9 cellular contexts compared by ENCODE assay signal in genomic region chr15:72636519-72637282, GRCh38. TPM values are rescaled to one million over a fixed set of nuclear protein-coding genes. Genes with fewer than 3 reads are reported as not detected.
DNase-seq lines count a peak whose midpoint lies in the region; ATAC-seq and TF ChIP-seq lines count a peak whose summit lies in the region.
"Not testable (repeated sequence)": the region's sequence is repeated elsewhere in the genome, so short reads cannot be mapped to it uniquely, and the experiment has no call there.
"Had no signal": no experiment of that assay in that cellular context is flagged by ENCODE, and none has a peak within 500 bp of the region (broad histone marks: within the 10 kb centered on the region; RNA-seq: fewer than 3 reads in every experiment).

No MANE protein-coding gene starts in this region.

- peak; percentile 71 for DNase-seq in LoVo (ENCODE audit: low spot score)
- DNase-seq in activated CD4-positive, alpha-beta T cell treated with anti-CD3 and anti-CD28 coated beads, Interleukin-2, amount 50 U/mL, for 1 hour, result peak; percentile 39
- DNase-seq in MCF 10A (ENCODE audit: unreplicated experiment), result peak; percentile 75
- peak; percentile 77 to 80 for DNase-seq in heart right ventricle
- peak; percentile 52 for DNase-seq in neural crest cell (ENCODE audit: low read depth, low spot score)
- peak; percentile 7 for DNase-seq in stimulated activated CD8-positive, alpha-beta memory T cell treated with anti-CD3 and anti-CD28 coated beads, Interleukin-12 subunit alpha, Interleukin-12 subunit beta, amount 100 ng/mL, for 1 hour (ENCODE audit: low read depth)

- POLR2A ChIA-PET in MCF 10A (lab: Yijun Ruan, JAX), result interaction anchor here (0.6 kb wide), 1 partner anchor 49 kb away, joined by 3 read pairs; no protein-coding TSS in a partner anchor

- H3K27me3 ChIP-seq in BLaER1, heart right ventricle: not testable (repeated sequence)

- intact Hi-C loops in MCF 10A (cut with micrococcal nuclease); heart right ventricle (cut with DNase I): not testable (repeated sequence)

- not testable (repeated sequence) for H3K4me2 ChIP-seq in BLaER1

- H3K4me1 ChIP-seq in BLaER1, heart right ventricle: not testable (repeated sequence)

- ATAC-seq in GM21825 (IDR thresholded peaks at IDR 0.05; ENCODE audit: unreplicated experiment), result peak; percentile 69
- peak; percentile 89 to 96 (median 94) for ATAC-seq in heart right ventricle

- TF ChIP-seq CTCF in MCF 10A (IDR thresholded peaks at IDR 0.05; ENCODE audit: unreplicated experiment); heart right ventricle (IDR thresholded peaks at IDR 0.05); neural crest cell (conservative IDR thresholded peaks at IDR 0.05): not testable (repeated sequence)

- not testable (repeated sequence) for H3K9ac ChIP-seq in BLaER1

- not testable (repeated sequence) for H3K9me3 ChIP-seq in BLaER1, heart right ventricle

- peak overlapping the region; percentile 52; the same call in 1 of the 2 replicates for H3K4me3 ChIP-seq in BLaER1
- peak overlapping the region in 9 of 10 donors; percentile 22 to 51 (median 46) for H3K4me3 ChIP-seq in heart right ventricle

- not testable (repeated sequence) for H3K36me3 ChIP-seq in BLaER1, heart right ventricle

- not testable (repeated sequence) for H3K27me3 Mint-ChIP-seq in MCF 10A (ENCODE audit: insufficient read depth, unreplicated experiment); neural crest cell (ENCODE audit: low read depth)

- not testable (repeated sequence) for H4K20me1 ChIP-seq in BLaER1

- H3K27ac ChIP-seq in BLaER1 (peak overlapping the region; percentile 30; the same call in 1 of the 2 replicates), heart right ventricle (peak overlapping the region in 3 of 10 donors; percentile 26 to 64 (median 64))

- not testable (repeated sequence) for H3K27ac Mint-ChIP-seq in MCF 10A (ENCODE audit: low read depth, unreplicated experiment); neural crest cell (ENCODE audit: unreplicated experiment)

- not testable (repeated sequence) for H3K4me1 Mint-ChIP-seq in MCF 10A (ENCODE audit: insufficient read depth, unreplicated experiment); neural crest cell

- not testable (repeated sequence) for H3K36me3 Mint-ChIP-seq in MCF 10A (ENCODE audit: insufficient read depth, unreplicated experiment); neural crest cell (ENCODE audit: low read depth)

- BruUV-seq in MCF 10A (replicated peaks; lab: Mats Ljungman, UMichigan), result TSS peak; percentile 97

- CTCF ChIA-PET in MCF 10A (lab: Yijun Ruan, JAX), result not testable (repeated sequence)

- WGBS in heart right ventricle, 2 donors, result 1% methylated on average over 18 to 22 of the region's 43 CpGs

- H3K9me3 Mint-ChIP-seq in MCF 10A (ENCODE audit: unreplicated experiment); neural crest cell: not testable (repeated sequence)

- H3K4me3 Mint-ChIP-seq in MCF 10A (ENCODE audit: unreplicated experiment), result peak overlapping the region; percentile 31
- not testable (repeated sequence) for H3K4me3 Mint-ChIP-seq in neural crest cell

RNA-seq across cellular contexts. Expression of gene GOLGA6B, which starts 17.8 kb away (rescaled TPM):
- not detected in 2 replicates for total RNA-seq in MCF 10A (2022)
- total RNA-seq in heart right ventricle, result not detected
- not detected for polyA plus RNA-seq in heart right ventricle
- not detected in 2 replicates for total RNA-seq in neural crest cell
- total RNA-seq: skeletal muscle tissue had no signal

RNA-seq across cellular contexts. Expression of gene HIGD2B, which starts 49.3 kb away (rescaled TPM):
- total RNA-seq in MCF 10A (2022), result not detected in 2 replicates
- not detected for total RNA-seq in heart right ventricle
- polyA plus RNA-seq in heart right ventricle, result not detected
- not detected in 2 replicates for total RNA-seq in neural crest cell
- total RNA-seq: skeletal muscle tissue had no signal

RNA-seq across cellular contexts. Expression of gene BBS4, which starts 49.3 kb away (rescaled TPM):
- total RNA-seq in MCF 10A (2022) (17.3 and 18.9 TPM in 2 replicates), heart right ventricle (10 to 100 TPM in 9 of 10 donors, 1 to 10 TPM in 1; 6.8 to 18.0 (median 12.7) TPM), neural crest cell (22.9 and 27.2 TPM in 2 replicates)
- 1 to 10 TPM; 8.3 to 9.2 TPM for polyA plus RNA-seq in heart right ventricle

Comparison
In these comparisons a context has a peak if more than half of its experiments do, and no peak if none do; other contexts are left out.
1. DNase-seq: peak in every context shown above with its lines; median percentile 78 in heart right ventricle; 75 in MCF 10A; 71 in LoVo; 52 in neural crest cell; 39 in activated CD4-positive, alpha-beta T cell treated with anti-CD3 and anti-CD28 coated beads, Interleukin-2, amount 50 U/mL, for 1 hour; 7 in stimulated activated CD8-positive, alpha-beta memory T cell treated with anti-CD3 and anti-CD28 coated beads, Interleukin-12 subunit alpha, Interleukin-12 subunit beta, amount 100 ng/mL, for 1 hour.